ENCODE assay signal across 33 cellular contexts in genomic region chr15:34976073-34976472, GRCh38.
"Had no signal": no experiment of that assay in that cellular context is flagged by ENCODE, and none has a peak within 500 bp of the region (broad histone marks: within the 10 kb centered on the region; RNA-seq: fewer than 3 reads in every experiment).

No MANE protein-coding gene starts in this region.

- H3K27ac Mint-ChIP-seq: activated CD4-positive, alpha-beta T cell treated with anti-CD3 and anti-CD28 coated beads, Interleukin-2, amount 10 ng/mL, durations not matched to agents 24 days and 14 days; activated CD8-positive, alpha-beta memory T cell treated with anti-CD3 and anti-CD28 coated beads, Interleukin-2, amount 10 ng/mL, durations not matched to agents 7 days and 5 days; activated CD8-positive, alpha-beta T cell treated with anti-CD3 and anti-CD28 coated beads, Interleukin-2, amount 10 ng/mL, durations not matched to agents 7 days and 5 days; activated naive CD4-positive, alpha-beta T cell treated with anti-CD3 and anti-CD28 coated beads, Interleukin-2, amount 10 ng/mL, durations not matched to agents 7 days and 5 days; activated naive CD8-positive, alpha-beta T cell treated with anti-CD3 and anti-CD28 coated beads, Interleukin-2, amount 50 U/mL, for 24 hours; dendritic cell treated with granulocyte-macrophage colony-stimulating factor and Interleukin-4, amounts not matched to agents 40 ng/mL and 50 ng/mL, for 4 days; progenitor cell of endocrine pancreas; stimulated activated effector memory CD8-positive, alpha-beta T cell treated with anti-CD3 and anti-CD28 coated beads, Interleukin-12 subunit alpha, Interleukin-12 subunit beta, amount 100 ng/mL, for 72 hours; T-cell; T-helper 2 cell treated with Interferon-gamma antibody and Interleukin-4, amounts not matched to agents 5 μg/mL and 100 μg/mL, for 36 hours had no signal

- H3K9me3 Mint-ChIP-seq: activated CD4-positive, alpha-beta T cell treated with anti-CD3 and anti-CD28 coated beads, Interleukin-2, amount 10 ng/mL, durations not matched to agents 24 days and 14 days; activated naive CD4-positive, alpha-beta T cell treated with anti-CD3 and anti-CD28 coated beads, Interleukin-2, amount 10 ng/mL, durations not matched to agents 7 days and 5 days; activated naive CD8-positive, alpha-beta T cell treated with anti-CD3 and anti-CD28 coated beads, Interleukin-2, amount 50 U/mL, for 24 hours; central memory CD8-positive, alpha-beta T cell; dendritic cell treated with granulocyte-macrophage colony-stimulating factor and Interleukin-4, amounts not matched to agents 40 ng/mL and 50 ng/mL, for 4 days; natural killer cell treated with Interleukin-12 subunit alpha and Interleukin-12 subunit beta and Interleukin-15 and Interleukin-18, amount 100 ng/mL, for 72 hours; stimulated activated effector memory CD8-positive, alpha-beta T cell treated with anti-CD3 and anti-CD28 coated beads, Interleukin-12 subunit alpha, Interleukin-12 subunit beta, amount 100 ng/mL, for 72 hours; stimulated activated naive CD8-positive, alpha-beta T cell treated with anti-CD3 and anti-CD28 coated beads, Interleukin-15, amount 100 ng/mL, for 72 hours; T-cell; T-helper 2 cell treated with Interferon-gamma antibody and Interleukin-4, amounts not matched to agents 5 μg/mL and 100 μg/mL, for 36 hours had no signal

- ATAC-seq: activated CD4-positive, CD25-positive, alpha-beta regulatory T cell treated with anti-CD3 and anti-CD28 coated beads, Interleukin-2, amount 50 U/mL, for 24 hours; activated CD8-positive, alpha-beta memory T cell treated with anti-CD3 and anti-CD28 coated beads, Interleukin-2, amount 10 ng/mL, durations not matched to agents 7 days and 5 days; activated CD8-positive, alpha-beta T cell treated with anti-CD3 and anti-CD28 coated beads, Interleukin-2, amount 10 ng/mL, durations not matched to agents 7 days and 5 days; activated naive CD8-positive, alpha-beta T cell treated with anti-CD3 and anti-CD28 coated beads, Interleukin-2, amount 50 U/mL, for 24 hours; heart right ventricle; left lung; mucosa of descending colon; natural killer cell treated with Interleukin-12 subunit alpha and Interleukin-12 subunit beta and Interleukin-15 and Interleukin-18, amount 100 ng/mL, for 72 hours; stimulated activated effector memory CD8-positive, alpha-beta T cell treated with anti-CD3 and anti-CD28 coated beads, Interleukin-12 subunit alpha, Interleukin-12 subunit beta, amount 100 ng/mL, for 72 hours; stimulated activated naive CD8-positive, alpha-beta T cell treated with anti-CD3 and anti-CD28 coated beads, Interleukin-15, amount 100 ng/mL, for 72 hours; T-cell had no signal

- H3K9me3 ChIP-seq: breast epithelium, esophagus squamous epithelium, heart right ventricle, left lung, mucosa of descending colon, sigmoid colon, thyroid gland, upper lobe of left lung, vagina had no signal

- H3K4me1 Mint-ChIP-seq: central memory CD8-positive, alpha-beta T cell; T-cell had no signal

- DNase-seq: activated CD4-positive, alpha-beta T cell treated with anti-CD3 and anti-CD28 coated beads, Interleukin-2, amount 10 ng/mL, durations not matched to agents 24 days and 14 days; activated CD8-positive, alpha-beta memory T cell treated with anti-CD3 and anti-CD28 coated beads, Interleukin-2, amount 10 ng/mL, durations not matched to agents 7 days and 5 days; activated CD8-positive, alpha-beta T cell treated with anti-CD3 and anti-CD28 coated beads, Interleukin-2, amount 10 ng/mL, durations not matched to agents 7 days and 5 days; activated gamma-delta T cell; activated naive CD4-positive, alpha-beta T cell treated with anti-CD3 and anti-CD28 coated beads, Interleukin-2, amount 10 ng/mL, durations not matched to agents 7 days and 5 days; activated naive CD8-positive, alpha-beta T cell treated with anti-CD3 and anti-CD28 coated beads, Interleukin-2, amount 50 U/mL, for 24 hours; amygdala; effector CD4-positive, alpha-beta T cell; esophagus squamous epithelium; foreskin melanocyte; heart right ventricle; kidney glomerular epithelial cell; left lung; mucosa of descending colon; sigmoid colon; small intestine; stimulated activated CD4-positive, alpha-beta T cell treated with anti-CD3 and anti-CD28 coated beads, Interleukin-4, amount 100 ng/mL, for 24 hours; stimulated activated naive CD8-positive, alpha-beta T cell treated with anti-CD3 and anti-CD28 coated beads, Interleukin-15, amount 100 ng/mL, for 72 hours; substantia nigra; T-cell; thyroid gland; upper lobe of left lung had no signal

- H3K27ac ChIP-seq: breast epithelium, epithelial cell of prostate, esophagus squamous epithelium, heart right ventricle, left lung, sigmoid colon, thyroid gland, upper lobe of left lung, vagina had no signal

- H3K27me3 Mint-ChIP-seq: activated CD4-positive, alpha-beta T cell treated with anti-CD3 and anti-CD28 coated beads, Interleukin-2, amount 10 ng/mL, durations not matched to agents 24 days and 14 days; activated CD8-positive, alpha-beta memory T cell treated with anti-CD3 and anti-CD28 coated beads, Interleukin-2, amount 10 ng/mL, durations not matched to agents 7 days and 5 days; activated naive CD4-positive, alpha-beta T cell treated with anti-CD3 and anti-CD28 coated beads, Interleukin-2, amount 10 ng/mL, durations not matched to agents 7 days and 5 days; activated naive CD8-positive, alpha-beta T cell treated with anti-CD3 and anti-CD28 coated beads, Interleukin-2, amount 50 U/mL, for 24 hours; central memory CD8-positive, alpha-beta T cell; dendritic cell treated with granulocyte-macrophage colony-stimulating factor and Interleukin-4, amounts not matched to agents 40 ng/mL and 50 ng/mL, for 4 days; natural killer cell treated with Interleukin-12 subunit alpha and Interleukin-12 subunit beta and Interleukin-15 and Interleukin-18, amount 100 ng/mL, for 72 hours; progenitor cell of endocrine pancreas; stimulated activated naive CD8-positive, alpha-beta T cell treated with anti-CD3 and anti-CD28 coated beads, Interleukin-15, amount 100 ng/mL, for 72 hours; T-cell had no signal

- H3K4me3 ChIP-seq: breast epithelium, esophagus squamous epithelium, heart right ventricle, left lung, lung, mucosa of descending colon, sigmoid colon, thyroid gland, upper lobe of left lung, vagina had no signal

- H3K4me3 Mint-ChIP-seq: activated CD4-positive, alpha-beta T cell treated with anti-CD3 and anti-CD28 coated beads, Interleukin-2, amount 10 ng/mL, durations not matched to agents 24 days and 14 days; activated CD8-positive, alpha-beta memory T cell treated with anti-CD3 and anti-CD28 coated beads, Interleukin-2, amount 10 ng/mL, durations not matched to agents 7 days and 5 days; activated CD8-positive, alpha-beta T cell treated with anti-CD3 and anti-CD28 coated beads, Interleukin-2, amount 10 ng/mL, durations not matched to agents 7 days and 5 days; activated naive CD4-positive, alpha-beta T cell treated with anti-CD3 and anti-CD28 coated beads, Interleukin-2, amount 10 ng/mL, durations not matched to agents 7 days and 5 days; activated naive CD8-positive, alpha-beta T cell treated with anti-CD3 and anti-CD28 coated beads, Interleukin-2, amount 50 U/mL, for 24 hours; central memory CD8-positive, alpha-beta T cell; dendritic cell treated with granulocyte-macrophage colony-stimulating factor and Interleukin-4, amounts not matched to agents 40 ng/mL and 50 ng/mL, for 4 days; natural killer cell treated with Interleukin-12 subunit alpha and Interleukin-12 subunit beta and Interleukin-15 and Interleukin-18, amount 100 ng/mL, for 72 hours; stimulated activated effector memory CD8-positive, alpha-beta T cell treated with anti-CD3 and anti-CD28 coated beads, Interleukin-12 subunit alpha, Interleukin-12 subunit beta, amount 100 ng/mL, for 72 hours; stimulated activated naive CD8-positive, alpha-beta T cell treated with anti-CD3 and anti-CD28 coated beads, Interleukin-15, amount 100 ng/mL, for 72 hours; T-cell; T-helper 2 cell treated with Interferon-gamma antibody and Interleukin-4, amounts not matched to agents 5 μg/mL and 100 μg/mL, for 36 hours had no signal

- H3K36me3 Mint-ChIP-seq: T-cell had no signal

- H3K27me3 ChIP-seq: breast epithelium, esophagus squamous epithelium, heart right ventricle, left lung, sigmoid colon, thyroid gland, upper lobe of left lung, vagina had no signal
